ENCODE assay signal across 17 cellular contexts in the genomic region with DNA sequence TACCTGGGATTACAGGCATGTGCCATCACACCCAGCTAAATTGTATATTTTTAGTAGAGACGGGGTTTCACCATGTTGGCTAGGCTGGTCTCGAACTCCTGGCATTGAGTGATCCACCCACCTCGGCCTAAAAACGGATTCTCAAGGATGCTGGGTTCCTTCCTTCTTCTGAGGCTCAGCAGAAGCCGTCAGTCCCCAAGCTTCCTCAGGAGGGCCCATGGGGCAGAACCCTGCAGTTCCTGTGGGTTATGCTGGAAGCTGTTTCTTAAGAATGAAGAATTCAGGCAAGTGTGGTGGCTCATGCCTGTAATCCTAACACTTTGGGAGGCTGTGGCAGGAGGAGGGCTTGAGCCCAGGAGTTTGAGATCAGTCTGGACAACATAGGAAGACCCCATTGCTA. TPM values are rescaled to one million over a fixed set of nuclear protein-coding genes. Genes with fewer than 3 reads are reported as not detected.
A peak's percentile ranks its signal among the peaks of the same experiment; 100 is the strongest.
DNase-seq lines count a peak whose midpoint lies in the region; ATAC-seq and TF ChIP-seq lines count a peak whose summit lies in the region.
"Had no signal": no experiment of that assay in that cellular context is flagged by ENCODE, and none has a peak within 500 bp of the region (broad histone marks: within the 10 kb centered on the region; RNA-seq: fewer than 3 reads in every experiment).

No MANE protein-coding gene starts in this region.

- no peaks in the 10 kb centered on the region for H3K79me1 ChIP-seq in mesendoderm (ENCODE audit: low read length)

- no peaks in the 10 kb centered on the region for H3K9me3 ChIP-seq in RWPE2 (ENCODE audit: severe bottlenecking)
- H3K9me3 ChIP-seq in testis, result no peaks in the 10 kb centered on the region
- H3K9me3 ChIP-seq: right lobe of liver, tibial artery had no signal

- H4K5ac ChIP-seq in mesendoderm (ENCODE audit: low read length), result no peak overlapping the region

- no peak overlapping the region for H3K9ac ChIP-seq in mesendoderm (ENCODE audit: low read length)

- H3K4me2 ChIP-seq in mesendoderm (ENCODE audit: low read length), result no peak overlapping the region

- no peak overlapping the region for H3K56ac ChIP-seq in mesendoderm (ENCODE audit: low read length)

- no peak overlapping the region for H3K23ac ChIP-seq in mesendoderm (ENCODE audit: low read length)

- H2BK5ac ChIP-seq in mesendoderm (ENCODE audit: low read length), result no peak overlapping the region

- H3K36me3 Mint-ChIP-seq in activated T-helper 17 cell treated with anti-CD3 and anti-CD28 coated beads, Interleukin-2, amount 50 U/mL, for 72 hours (ENCODE audit: low read depth), result no peaks in the 10 kb centered on the region
- H3K36me3 Mint-ChIP-seq: activated CD8-positive, alpha-beta memory T cell treated with anti-CD3 and anti-CD28 coated beads, Interleukin-2, amount 10 ng/mL, durations not matched to agents 7 days and 5 days had no signal

- no peak overlapping the region for H3K27ac Mint-ChIP-seq in activated T-helper 17 cell treated with anti-CD3 and anti-CD28 coated beads, Interleukin-2, amount 50 U/mL, for 72 hours
- H3K27ac Mint-ChIP-seq: activated CD4-positive, alpha-beta T cell treated with anti-CD3 and anti-CD28 coated beads for 36 hours; activated CD8-positive, alpha-beta memory T cell treated with anti-CD3 and anti-CD28 coated beads, Interleukin-2, amount 10 ng/mL, durations not matched to agents 7 days and 5 days; activated naive CD8-positive, alpha-beta T cell treated with anti-CD3 and anti-CD28 coated beads, Interleukin-2, amount 50 U/mL, for 24 hours had no signal

- H3K36me3 ChIP-seq in RWPE2 (ENCODE audit: low read depth) (no peaks in the 10 kb centered on the region), mesendoderm (ENCODE audit: control insufficient read depth, insufficient read depth, low read length) (no peaks in the 10 kb centered on the region), testis (ENCODE audit: low read depth, missing control alignments) (no peaks in the 10 kb centered on the region)
- H3K36me3 ChIP-seq: brain microvascular endothelial cell, right lobe of liver, tibial artery had no signal

- intact Hi-C loops in testis (cut with DNase I; ENCODE audit: low total_unique reads), result no loop called here

- H3K4me1 Mint-ChIP-seq in activated T-helper 17 cell treated with anti-CD3 and anti-CD28 coated beads, Interleukin-2, amount 50 U/mL, for 72 hours, result no peaks in the 10 kb centered on the region
- H3K4me1 Mint-ChIP-seq: activated CD4-positive, alpha-beta T cell treated with anti-CD3 and anti-CD28 coated beads for 36 hours had no signal

- H3K27me3 ChIP-seq in RWPE2 (ENCODE audit: insufficient read depth, poor library complexity, severe bottlenecking), result no peaks in the 10 kb centered on the region
- no peaks in the 10 kb centered on the region for H3K27me3 ChIP-seq in mesendoderm (ENCODE audit: insufficient read depth, low read length, poor library complexity)
- H3K27me3 ChIP-seq in testis, result no peaks in the 10 kb centered on the region
- H3K27me3 ChIP-seq: right lobe of liver had no signal

- no peak overlapping the region for H2AK5ac ChIP-seq in mesendoderm (ENCODE audit: low read length)

- H3K27ac ChIP-seq in RWPE2 (ENCODE audit: poor library complexity, severe bottlenecking) (no peak overlapping the region), mesendoderm (ENCODE audit: low read depth, low read length) (no peak overlapping the region), testis (no peak overlapping the region)
- H3K27ac ChIP-seq: brain microvascular endothelial cell, right lobe of liver, tibial artery had no signal

- no CpG with 5 or more reads among the region's 5 CpGs for WGBS in mesendoderm (ENCODE audit: extremely low coverage, insufficient coverage, low lambda C conversion rate)
- 90 to 98% methylated on average over 4 to 5 of the region's 5 CpGs for WGBS in testis, 2 donors

- peak; percentile 3 for TF ChIP-seq CTCF in RWPE2 (IDR thresholded peaks at IDR 0.05; ENCODE audit: poor library complexity, severe bottlenecking)
- no peak for TF ChIP-seq CTCF in testis (IDR thresholded peaks at IDR 0.05)

- H4K8ac ChIP-seq in mesendoderm (ENCODE audit: low read depth, low read length), result no peak overlapping the region

- H3K18ac ChIP-seq in mesendoderm (ENCODE audit: low read length), result no peak overlapping the region

- H2BK120ac ChIP-seq in mesendoderm (ENCODE audit: low read depth, low read length), result no peak overlapping the region

- H3K4me3 ChIP-seq in RWPE2 (ENCODE audit: severe bottlenecking) (no peak overlapping the region), mesendoderm (ENCODE audit: low read length) (no peak overlapping the region), testis (no peak overlapping the region)
- H3K4me3 ChIP-seq: GM12878, right lobe of liver, tibial artery had no signal

- no peaks in the 10 kb centered on the region for H3K27me3 Mint-ChIP-seq in activated T-helper 17 cell treated with anti-CD3 and anti-CD28 coated beads, Interleukin-2, amount 50 U/mL, for 72 hours
- H3K27me3 Mint-ChIP-seq: activated CD4-positive, alpha-beta T cell treated with anti-CD3 and anti-CD28 coated beads for 36 hours had no signal

- no peaks in the 10 kb centered on the region for H3K79me2 ChIP-seq in mesendoderm (ENCODE audit: control insufficient read depth, insufficient read depth, low read length)

- peak; percentile 38 for DNase-seq in CD1c-positive myeloid dendritic cell (ENCODE audit: extremely low spot score)
- DNase-seq in Kasumi-1 (lab: John Stamatoyannopoulos, UW), result peak; percentile 57 to 60
- DNase-seq in RWPE2 (ENCODE audit: low spot score), result no peak
- peak; percentile 13 for DNase-seq in mesendoderm
- DNase-seq in testis, result no peak
- no peak for DNase-seq in GM19240 (ENCODE audit: insufficient read length, low spot score)
- DNase-seq: NCI-H1930, occipital lobe, tibial artery had no signal

- ATAC-seq in RWPE2 (ENCODE audit: low read depth) (0 out of 3 replicates have a peak, but pooled peaks have one; percentile 32), HG03097 (IDR thresholded peaks at IDR 0.05; ENCODE audit: low FRiP score, unreplicated experiment) (no peak)
- ATAC-seq in activated T-helper 17 cell treated with anti-CD3 and anti-CD28 coated beads, Interleukin-2, amount 50 U/mL, for 72 hours (replicated peaks), result no peak

- H3K4ac ChIP-seq in mesendoderm (ENCODE audit: low read depth, low read length), result no peak overlapping the region

- H3K4me3 Mint-ChIP-seq in activated T-helper 17 cell treated with anti-CD3 and anti-CD28 coated beads, Interleukin-2, amount 50 U/mL, for 72 hours, result no peak overlapping the region
- H3K4me3 Mint-ChIP-seq: activated CD4-positive, alpha-beta T cell treated with anti-CD3 and anti-CD28 coated beads for 36 hours; activated CD8-positive, alpha-beta memory T cell treated with anti-CD3 and anti-CD28 coated beads, Interleukin-2, amount 10 ng/mL, durations not matched to agents 7 days and 5 days; activated naive CD8-positive, alpha-beta T cell treated with anti-CD3 and anti-CD28 coated beads, Interleukin-2, amount 50 U/mL, for 24 hours had no signal

- no peak overlapping the region for H2BK15ac ChIP-seq in mesendoderm (replicated peaks; ENCODE audit: low read depth)

- H3K4me1 ChIP-seq in RWPE2 (ENCODE audit: insufficient read depth, poor library complexity, severe bottlenecking) (no peaks in the 10 kb centered on the region), mesendoderm (ENCODE audit: control insufficient read depth, low read depth, low read length) (no peaks in the 10 kb centered on the region), testis (no peaks in the 10 kb centered on the region)
- H3K4me1 ChIP-seq: right lobe of liver, tibial artery had no signal

- no peak for TF ChIP-seq POLR2A in testis (IDR thresholded peaks at IDR 0.05)

- no peaks in the 10 kb centered on the region for H3K9me3 Mint-ChIP-seq in activated T-helper 17 cell treated with anti-CD3 and anti-CD28 coated beads, Interleukin-2, amount 50 U/mL, for 72 hours
- H3K9me3 Mint-ChIP-seq: activated naive CD8-positive, alpha-beta T cell treated with anti-CD3 and anti-CD28 coated beads, Interleukin-2, amount 50 U/mL, for 24 hours had no signal

RNA-seq across cellular contexts. Expression of gene ZNF710, which starts 29.0 kb away (rescaled TPM):
- 51.0 TPM for polyA plus RNA-seq in mesendoderm (2013, experiment 1 of 2)
- polyA plus RNA-seq in mesendoderm (2013, experiment 2 of 2), result 54.6 TPM
- total RNA-seq in activated T-helper 17 cell treated with anti-CD3 and anti-CD28 coated beads, Interleukin-2, amount 50 U/mL, for 72 hours, result 10 to 100 TPM; 12.2 to 15.4 TPM
- total RNA-seq in testis, result 1 to 10 TPM; 7.8 to 9.4 TPM
- 5.7 TPM for polyA plus RNA-seq in testis (ENCODE audit: insufficient read depth, low read depth, low replicate concordance)

RNA-seq across cellular contexts. Expression of gene ARPIN, which starts 59.3 kb away (rescaled TPM):
- polyA plus RNA-seq in mesendoderm (2013, experiment 1 of 2), result 1.3 TPM
- polyA plus RNA-seq in mesendoderm (2013, experiment 2 of 2), result 1.4 TPM
- total RNA-seq in activated T-helper 17 cell treated with anti-CD3 and anti-CD28 coated beads, Interleukin-2, amount 50 U/mL, for 72 hours, result not detected
- 10 to 100 TPM in 1 of 2 donors, 1 to 10 TPM in 1; 6.6 to 14.3 TPM for total RNA-seq in testis
- polyA plus RNA-seq in testis (ENCODE audit: insufficient read depth, low read depth, low replicate concordance), result 15.9 TPM
- total RNA-seq: activated CD4-positive, alpha-beta T cell treated with anti-CD3 and anti-CD28 coated beads for 36 hours; activated CD8-positive, alpha-beta memory T cell treated with anti-CD3 and anti-CD28 coated beads, Interleukin-2, amount 10 ng/mL, durations not matched to agents 7 days and 5 days; GM12878 had no signal

Comparison
In these comparisons a context has a peak if more than half of its experiments do, and no peak if none do; other contexts are left out.
1. DNase-seq: peak in CD1c-positive myeloid dendritic cell (single experiment), Kasumi-1 (2 of 2) and mesendoderm (single experiment); none in RWPE2 (single experiment), testis (single experiment) and GM19240 (single experiment).
2. RNA of gene ARPIN, which starts 59.3 kb away (total RNA-seq): 6.6 to 14.3 TPM in testis; not detected in activated T-helper 17 cell treated with anti-CD3 and anti-CD28 coated beads, Interleukin-2, amount 50 U/mL, for 72 hours; every median in the first group is over 4 times any median in the second.